Comparison of ENCODE assay signal across 2 cellular contexts in the genomic region with DNA sequence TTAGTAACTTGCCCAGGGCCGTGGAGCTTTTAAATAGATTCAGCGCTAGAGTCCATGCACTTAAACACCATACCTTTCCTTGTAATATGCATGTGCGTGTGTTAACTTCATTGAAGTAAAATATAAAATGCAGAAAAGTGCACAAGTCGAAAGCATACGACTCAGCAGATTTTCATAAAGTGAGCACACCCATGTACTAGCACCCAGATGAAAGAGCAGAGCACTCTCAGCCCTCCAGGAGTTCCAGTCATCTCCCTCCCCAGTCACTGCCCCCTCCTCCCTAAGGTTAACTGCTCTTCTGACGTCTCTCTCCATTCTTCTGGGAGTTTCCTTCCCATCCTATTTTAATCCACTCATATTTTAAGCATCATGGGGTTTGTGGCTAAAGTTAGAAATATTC.
TF ChIP-seq lines count a peak whose summit lies in the region.

No MANE protein-coding gene starts in this region.

TF ChIP-seq in HepG2, 621 proteins besides CTCF, POLR2A, EP300 and RAD21:
- TF ChIP-seq ZNF263 (CRISPR knock-in tag; IDR thresholded peaks at IDR 0.05) (peak; percentile 22; the same call in 1 of the 2 replicates), ADNP (CRISPR knock-in tag; IDR thresholded peaks at IDR 0.05) (no peak), MAFF (IDR thresholded peaks at IDR 0.05; ENCODE audit: low read depth, low read length) (peak; percentile 93), FIP1L1 (IDR thresholded peaks at IDR 0.05; ENCODE audit: borderline replicate concordance, insufficient read depth, low read depth, low read length) (no peak), MAFK (conservative IDR thresholded peaks at IDR 0.05 in 1 of 2, IDR thresholded peaks at IDR 0.05 in 1 of 2; ENCODE audit: low read length in 2 of 2) (peak; percentile 92 to 95), ZNF431 (CRISPR knock-in tag; IDR thresholded peaks at IDR 0.05; ENCODE audit: borderline replicate concordance, low read depth) (no peak)
TF ChIP-seq in HepG2: peak in this region for 3.

TF ChIP-seq in K562, 482 proteins besides CTCF, POLR2A, EP300 and RAD21:
- no peak for TF ChIP-seq HNRNPUL1 (IDR thresholded peaks at IDR 0.05; ENCODE audit: low read length)
- TF ChIP-seq PCBP1 (IDR thresholded peaks at IDR 0.05; ENCODE audit: low read depth, low read length, poor library complexity, severe bottlenecking), result no peak
- peak; percentile 61; the same call in 1 of the 2 replicates for TF ChIP-seq MAFG (tag; conservative IDR thresholded peaks at IDR 0.05)
- peak; percentile 82 for TF ChIP-seq C11orf30 (IDR thresholded peaks at IDR 0.05; ENCODE audit: low read depth)
- TF ChIP-seq MAFK (IDR thresholded peaks at IDR 0.05; ENCODE audit: low read length), result peak; percentile 68
- peak; percentile 69 for TF ChIP-seq MAFF (IDR thresholded peaks at IDR 0.05; ENCODE audit: low read length)
- peak; percentile 56; the same call in 1 of the 2 replicates for TF ChIP-seq ZNF263 (CRISPR knock-in tag; IDR thresholded peaks at IDR 0.05; ENCODE audit: borderline replicate concordance)
- TF ChIP-seq, protein P1, sequence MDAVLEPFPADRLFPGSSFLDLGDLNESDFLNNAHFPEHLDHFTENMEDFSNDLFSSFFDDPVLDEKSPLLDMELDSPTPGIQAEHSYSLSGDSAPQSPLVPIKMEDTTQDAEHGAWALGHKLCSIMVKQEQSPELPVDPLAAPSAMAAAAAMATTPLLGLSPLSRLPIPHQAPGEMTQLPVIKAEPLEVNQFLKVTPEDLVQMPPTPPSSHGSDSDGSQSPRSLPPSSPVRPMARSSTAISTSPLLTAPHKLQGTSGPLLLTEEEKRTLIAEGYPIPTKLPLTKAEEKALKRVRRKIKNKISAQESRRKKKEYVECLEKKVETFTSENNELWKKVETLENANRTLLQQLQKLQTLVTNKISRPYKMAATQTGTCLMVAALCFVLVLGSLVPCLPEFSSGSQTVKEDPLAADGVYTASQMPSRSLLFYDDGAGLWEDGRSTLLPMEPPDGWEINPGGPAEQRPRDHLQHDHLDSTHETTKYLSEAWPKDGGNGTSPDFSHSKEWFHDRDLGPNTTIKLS (IDR thresholded peaks at IDR 0.05; ENCODE audit: borderline replicate concordance, low read depth), result no peak
- peak; percentile 89 for TF ChIP-seq ZNF316 (IDR thresholded peaks at IDR 0.05)
